ENCODE assay signal across 1 cellular context in the genomic region with DNA sequence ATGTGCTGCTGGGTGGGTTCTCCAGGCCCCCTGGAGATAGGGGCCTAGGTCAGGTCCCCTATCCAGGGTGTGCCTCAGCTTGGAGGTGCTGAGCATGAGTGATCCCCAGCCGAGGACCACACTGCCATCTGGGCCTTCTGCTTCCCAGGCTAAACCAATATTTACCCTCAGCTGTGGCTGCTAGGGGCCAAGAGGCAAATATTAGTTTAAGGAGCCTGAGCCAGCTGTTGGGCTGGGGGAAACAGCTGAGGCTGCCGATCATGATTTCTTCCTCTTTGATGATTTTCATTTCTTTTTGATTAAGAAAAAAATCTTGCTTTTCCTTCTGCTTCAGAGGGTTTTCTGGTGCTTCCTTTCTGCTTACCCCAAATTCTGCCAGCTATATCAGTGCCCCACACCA.
TF ChIP-seq lines count a peak whose summit lies in the region.

No MANE protein-coding gene starts in this region.

TF ChIP-seq in HepG2, 621 proteins besides CTCF, POLR2A, EP300 and RAD21 (continued from another document and continues in another):
- TF ChIP-seq, protein P1, sequence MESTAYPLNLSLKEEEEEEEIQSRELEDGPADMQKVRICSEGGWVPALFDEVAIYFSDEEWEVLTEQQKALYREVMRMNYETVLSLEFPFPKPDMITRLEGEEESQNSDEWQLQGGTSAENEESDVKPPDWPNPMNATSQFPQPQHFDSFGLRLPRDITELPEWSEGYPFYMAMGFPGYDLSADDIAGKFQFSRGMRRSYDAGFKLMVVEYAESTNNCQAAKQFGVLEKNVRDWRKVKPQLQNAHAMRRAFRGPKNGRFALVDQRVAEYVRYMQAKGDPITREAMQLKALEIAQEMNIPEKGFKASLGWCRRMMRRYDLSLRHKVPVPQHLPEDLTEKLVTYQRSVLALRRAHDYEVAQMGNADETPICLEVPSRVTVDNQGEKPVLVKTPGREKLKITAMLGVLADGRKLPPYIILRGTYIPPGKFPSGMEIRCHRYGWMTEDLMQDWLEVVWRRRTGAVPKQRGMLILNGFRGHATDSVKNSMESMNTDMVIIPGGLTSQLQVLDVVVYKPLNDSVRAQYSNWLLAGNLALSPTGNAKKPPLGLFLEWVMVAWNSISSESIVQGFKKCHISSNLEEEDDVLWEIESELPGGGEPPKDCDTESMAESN (CRISPR knock-in tag; conservative IDR thresholded peaks at IDR 0.05): no peak
- TF ChIP-seq ZFP82 (CRISPR knock-in tag; IDR thresholded peaks at IDR 0.05; ENCODE audit: borderline replicate concordance) (peak; percentile 81; the same call in 1 of the 2 replicates), SMAD9 (CRISPR knock-in tag; IDR thresholded peaks at IDR 0.05) (no peak), REPIN1 (CRISPR knock-in tag; IDR thresholded peaks at IDR 0.05; ENCODE audit: borderline replicate concordance, low read depth) (peak; percentile 73), ZFYVE20 (CRISPR knock-in tag; IDR thresholded peaks at IDR 0.05; ENCODE audit: borderline replicate concordance, low read depth) (no peak), ZNF776 (CRISPR knock-in tag; IDR thresholded peaks at IDR 0.05) (no peak), RCOR2 (CRISPR knock-in tag; IDR thresholded peaks at IDR 0.05) (0 out of 2 replicates have a peak, but pooled peaks have one; percentile 64), IRF2 (CRISPR knock-in tag; IDR thresholded peaks at IDR 0.05) (peak; percentile 83; the same call in 1 of the 2 replicates), CCAR2 (optimal IDR thresholded peaks at IDR 0.05; ENCODE audit: low read depth, low read length) (peak; percentile 48), ZNF10 (CRISPR knock-in tag; IDR thresholded peaks at IDR 0.05; ENCODE audit: borderline replicate concordance, low read depth) (no peak), ZFP41 (CRISPR knock-in tag; IDR thresholded peaks at IDR 0.05; ENCODE audit: borderline replicate concordance) (no peak), GATA4 (IDR thresholded peaks at IDR 0.05; ENCODE audit: borderline replicate concordance, low read depth) (no peak), MEIS2 (CRISPR knock-in tag; IDR thresholded peaks at IDR 0.05) (0 out of 2 replicates have a peak, but pooled peaks have one; percentile 35), CBFB (CRISPR knock-in tag; IDR thresholded peaks at IDR 0.05) (peak; percentile 64; the same call in 1 of the 2 replicates), YEATS2 (CRISPR knock-in tag; IDR thresholded peaks at IDR 0.05; ENCODE audit: borderline replicate concordance) (peak; percentile 36; the same call in 1 of the 2 replicates), HHEX (CRISPR knock-in tag; IDR thresholded peaks at IDR 0.05) (0 out of 2 replicates have a peak, but pooled peaks have one; percentile 36), ZNF891 (CRISPR knock-in tag; IDR thresholded peaks at IDR 0.05) (peak; percentile 41; the same call in 1 of the 2 replicates), SOX6 (IDR thresholded peaks at IDR 0.05) (no peak), SOX6 (CRISPR knock-in tag; IDR thresholded peaks at IDR 0.05) (peak; percentile 46; the same call in 1 of the 2 replicates), FOXC1 (CRISPR knock-in tag; IDR thresholded peaks at IDR 0.05; ENCODE audit: borderline replicate concordance) (no peak; the same call in 1 of the 2 replicates), ZNF737 (CRISPR knock-in tag; IDR thresholded peaks at IDR 0.05; ENCODE audit: borderline replicate concordance) (no peak), SRY (CRISPR knock-in tag; IDR thresholded peaks at IDR 0.05) (no peak), ZNF879 (CRISPR knock-in tag; IDR thresholded peaks at IDR 0.05) (no peak), SP5 (CRISPR knock-in tag; IDR thresholded peaks at IDR 0.05; ENCODE audit: borderline replicate concordance, low read depth) (peak; percentile 40; the same call in 1 of the 2 replicates), ERF (CRISPR knock-in tag; IDR thresholded peaks at IDR 0.05) (0 out of 2 replicates have a peak, but pooled peaks have one; percentile 68), KAT2B (IDR thresholded peaks at IDR 0.05; ENCODE audit: borderline replicate concordance, low read depth, low read length) (no peak), FOXA1 (IDR thresholded peaks at IDR 0.05) (0 out of 2 replicates have a peak, but pooled peaks have one; percentile 42), FOXA1 (CRISPR knock-in tag; IDR thresholded peaks at IDR 0.05) (peak; percentile 98), NFIC (IDR thresholded peaks at IDR 0.05; ENCODE audit: low read length) (no peak), ZNF556 (CRISPR knock-in tag; IDR thresholded peaks at IDR 0.05; ENCODE audit: borderline replicate concordance) (no peak)
- TF ChIP-seq, protein P2, sequence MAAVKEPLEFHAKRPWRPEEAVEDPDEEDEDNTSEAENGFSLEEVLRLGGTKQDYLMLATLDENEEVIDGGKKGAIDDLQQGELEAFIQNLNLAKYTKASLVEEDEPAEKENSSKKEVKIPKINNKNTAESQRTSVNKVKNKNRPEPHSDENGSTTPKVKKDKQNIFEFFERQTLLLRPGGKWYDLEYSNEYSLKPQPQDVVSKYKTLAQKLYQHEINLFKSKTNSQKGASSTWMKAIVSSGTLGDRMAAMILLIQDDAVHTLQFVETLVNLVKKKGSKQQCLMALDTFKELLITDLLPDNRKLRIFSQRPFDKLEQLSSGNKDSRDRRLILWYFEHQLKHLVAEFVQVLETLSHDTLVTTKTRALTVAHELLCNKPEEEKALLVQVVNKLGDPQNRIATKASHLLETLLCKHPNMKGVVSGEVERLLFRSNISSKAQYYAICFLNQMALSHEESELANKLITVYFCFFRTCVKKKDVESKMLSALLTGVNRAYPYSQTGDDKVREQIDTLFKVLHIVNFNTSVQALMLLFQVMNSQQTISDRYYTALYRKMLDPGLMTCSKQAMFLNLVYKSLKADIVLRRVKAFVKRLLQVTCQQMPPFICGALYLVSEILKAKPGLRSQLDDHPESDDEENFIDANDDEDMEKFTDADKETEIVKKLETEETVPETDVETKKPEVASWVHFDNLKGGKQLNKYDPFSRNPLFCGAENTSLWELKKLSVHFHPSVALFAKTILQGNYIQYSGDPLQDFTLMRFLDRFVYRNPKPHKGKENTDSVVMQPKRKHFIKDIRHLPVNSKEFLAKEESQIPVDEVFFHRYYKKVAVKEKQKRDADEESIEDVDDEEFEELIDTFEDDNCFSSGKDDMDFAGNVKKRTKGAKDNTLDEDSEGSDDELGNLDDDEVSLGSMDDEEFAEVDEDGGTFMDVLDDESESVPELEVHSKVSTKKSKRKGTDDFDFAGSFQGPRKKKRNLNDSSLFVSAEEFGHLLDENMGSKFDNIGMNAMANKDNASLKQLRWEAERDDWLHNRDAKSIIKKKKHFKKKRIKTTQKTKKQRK (IDR thresholded peaks at IDR 0.05; ENCODE audit: low read length): no peak
- TF ChIP-seq, protein P3, sequence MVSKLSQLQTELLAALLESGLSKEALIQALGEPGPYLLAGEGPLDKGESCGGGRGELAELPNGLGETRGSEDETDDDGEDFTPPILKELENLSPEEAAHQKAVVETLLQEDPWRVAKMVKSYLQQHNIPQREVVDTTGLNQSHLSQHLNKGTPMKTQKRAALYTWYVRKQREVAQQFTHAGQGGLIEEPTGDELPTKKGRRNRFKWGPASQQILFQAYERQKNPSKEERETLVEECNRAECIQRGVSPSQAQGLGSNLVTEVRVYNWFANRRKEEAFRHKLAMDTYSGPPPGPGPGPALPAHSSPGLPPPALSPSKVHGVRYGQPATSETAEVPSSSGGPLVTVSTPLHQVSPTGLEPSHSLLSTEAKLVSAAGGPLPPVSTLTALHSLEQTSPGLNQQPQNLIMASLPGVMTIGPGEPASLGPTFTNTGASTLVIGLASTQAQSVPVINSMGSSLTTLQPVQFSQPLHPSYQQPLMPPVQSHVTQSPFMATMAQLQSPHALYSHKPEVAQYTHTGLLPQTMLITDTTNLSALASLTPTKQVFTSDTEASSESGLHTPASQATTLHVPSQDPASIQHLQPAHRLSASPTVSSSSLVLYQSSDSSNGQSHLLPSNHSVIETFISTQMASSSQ (IDR thresholded peaks at IDR 0.05; ENCODE audit: low read depth): peak; percentile 66; the same call in 1 of the 2 replicates
- TF ChIP-seq, protein P3 (CRISPR knock-in tag; IDR thresholded peaks at IDR 0.05; ENCODE audit: borderline replicate concordance): peak; percentile 80
- TF ChIP-seq, protein P4, sequence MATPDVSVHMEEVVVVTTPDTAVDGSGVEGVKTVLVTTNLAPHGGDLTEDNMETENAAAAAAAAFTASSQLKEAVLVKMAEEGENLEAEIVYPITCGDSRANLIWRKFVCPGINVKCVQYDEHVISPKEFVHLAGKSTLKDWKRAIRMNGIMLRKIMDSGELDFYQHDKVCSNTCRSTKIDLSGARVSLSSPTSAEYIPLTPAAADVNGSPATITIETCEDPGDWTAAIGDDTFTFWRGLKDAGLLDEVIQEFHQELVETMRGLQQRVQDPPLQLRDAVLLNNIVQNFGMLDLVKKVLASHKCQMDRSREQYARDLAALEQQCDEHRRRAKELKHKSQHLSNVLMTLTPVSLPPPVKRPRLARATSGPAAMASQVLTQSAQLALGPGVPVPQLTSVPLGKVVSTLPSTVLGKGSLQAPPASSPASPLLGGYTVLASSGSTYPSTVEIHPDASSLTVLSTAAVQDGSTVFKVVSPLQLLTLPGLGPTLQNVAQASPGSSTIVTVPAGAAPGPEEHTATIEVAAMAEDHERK (CRISPR knock-in tag; IDR thresholded peaks at IDR 0.05; ENCODE audit: low read depth): no peak
- TF ChIP-seq, protein P5, sequence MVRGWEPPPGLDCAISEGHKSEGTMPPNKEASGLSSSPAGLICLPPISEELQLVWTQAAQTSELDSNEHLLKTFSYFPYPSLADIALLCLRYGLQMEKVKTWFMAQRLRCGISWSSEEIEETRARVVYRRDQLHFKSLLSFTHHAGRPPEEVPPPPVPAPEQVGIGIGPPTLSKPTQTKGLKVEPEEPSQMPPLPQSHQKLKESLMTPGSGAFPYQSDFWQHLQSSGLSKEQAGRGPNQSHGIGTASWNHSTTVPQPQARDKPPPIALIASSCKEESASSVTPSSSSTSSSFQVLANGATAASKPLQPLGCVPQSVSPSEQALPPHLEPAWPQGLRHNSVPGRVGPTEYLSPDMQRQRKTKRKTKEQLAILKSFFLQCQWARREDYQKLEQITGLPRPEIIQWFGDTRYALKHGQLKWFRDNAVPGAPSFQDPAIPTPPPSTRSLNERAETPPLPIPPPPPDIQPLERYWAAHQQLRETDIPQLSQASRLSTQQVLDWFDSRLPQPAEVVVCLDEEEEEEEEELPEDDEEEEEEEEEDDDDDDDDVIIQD (CRISPR knock-in tag; IDR thresholded peaks at IDR 0.05; ENCODE audit: low read depth): 0 out of 2 replicates have a peak, but pooled peaks have one; percentile 31
- TF ChIP-seq, protein P6, sequence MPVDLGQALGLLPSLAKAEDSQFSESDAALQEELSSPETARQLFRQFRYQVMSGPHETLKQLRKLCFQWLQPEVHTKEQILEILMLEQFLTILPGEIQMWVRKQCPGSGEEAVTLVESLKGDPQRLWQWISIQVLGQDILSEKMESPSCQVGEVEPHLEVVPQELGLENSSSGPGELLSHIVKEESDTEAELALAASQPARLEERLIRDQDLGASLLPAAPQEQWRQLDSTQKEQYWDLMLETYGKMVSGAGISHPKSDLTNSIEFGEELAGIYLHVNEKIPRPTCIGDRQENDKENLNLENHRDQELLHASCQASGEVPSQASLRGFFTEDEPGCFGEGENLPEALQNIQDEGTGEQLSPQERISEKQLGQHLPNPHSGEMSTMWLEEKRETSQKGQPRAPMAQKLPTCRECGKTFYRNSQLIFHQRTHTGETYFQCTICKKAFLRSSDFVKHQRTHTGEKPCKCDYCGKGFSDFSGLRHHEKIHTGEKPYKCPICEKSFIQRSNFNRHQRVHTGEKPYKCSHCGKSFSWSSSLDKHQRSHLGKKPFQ (CRISPR knock-in tag; IDR thresholded peaks at IDR 0.05; ENCODE audit: insufficient replicate concordance): no peak
- TF ChIP-seq, protein P7, sequence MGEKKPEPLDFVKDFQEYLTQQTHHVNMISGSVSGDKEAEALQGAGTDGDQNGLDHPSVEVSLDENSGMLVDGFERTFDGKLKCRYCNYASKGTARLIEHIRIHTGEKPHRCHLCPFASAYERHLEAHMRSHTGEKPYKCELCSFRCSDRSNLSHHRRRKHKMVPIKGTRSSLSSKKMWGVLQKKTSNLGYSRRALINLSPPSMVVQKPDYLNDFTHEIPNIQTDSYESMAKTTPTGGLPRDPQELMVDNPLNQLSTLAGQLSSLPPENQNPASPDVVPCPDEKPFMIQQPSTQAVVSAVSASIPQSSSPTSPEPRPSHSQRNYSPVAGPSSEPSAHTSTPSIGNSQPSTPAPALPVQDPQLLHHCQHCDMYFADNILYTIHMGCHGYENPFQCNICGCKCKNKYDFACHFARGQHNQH (CRISPR knock-in tag; IDR thresholded peaks at IDR 0.05): peak; percentile 72; the same call in 1 of the 2 replicates
- TF ChIP-seq, protein P8, sequence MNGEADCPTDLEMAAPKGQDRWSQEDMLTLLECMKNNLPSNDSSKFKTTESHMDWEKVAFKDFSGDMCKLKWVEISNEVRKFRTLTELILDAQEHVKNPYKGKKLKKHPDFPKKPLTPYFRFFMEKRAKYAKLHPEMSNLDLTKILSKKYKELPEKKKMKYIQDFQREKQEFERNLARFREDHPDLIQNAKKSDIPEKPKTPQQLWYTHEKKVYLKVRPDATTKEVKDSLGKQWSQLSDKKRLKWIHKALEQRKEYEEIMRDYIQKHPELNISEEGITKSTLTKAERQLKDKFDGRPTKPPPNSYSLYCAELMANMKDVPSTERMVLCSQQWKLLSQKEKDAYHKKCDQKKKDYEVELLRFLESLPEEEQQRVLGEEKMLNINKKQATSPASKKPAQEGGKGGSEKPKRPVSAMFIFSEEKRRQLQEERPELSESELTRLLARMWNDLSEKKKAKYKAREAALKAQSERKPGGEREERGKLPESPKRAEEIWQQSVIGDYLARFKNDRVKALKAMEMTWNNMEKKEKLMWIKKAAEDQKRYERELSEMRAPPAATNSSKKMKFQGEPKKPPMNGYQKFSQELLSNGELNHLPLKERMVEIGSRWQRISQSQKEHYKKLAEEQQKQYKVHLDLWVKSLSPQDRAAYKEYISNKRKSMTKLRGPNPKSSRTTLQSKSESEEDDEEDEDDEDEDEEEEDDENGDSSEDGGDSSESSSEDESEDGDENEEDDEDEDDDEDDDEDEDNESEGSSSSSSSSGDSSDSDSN (CRISPR knock-in tag; IDR thresholded peaks at IDR 0.05): peak; percentile 29; the same call in 1 of the 2 replicates
- TF ChIP-seq, protein P9, sequence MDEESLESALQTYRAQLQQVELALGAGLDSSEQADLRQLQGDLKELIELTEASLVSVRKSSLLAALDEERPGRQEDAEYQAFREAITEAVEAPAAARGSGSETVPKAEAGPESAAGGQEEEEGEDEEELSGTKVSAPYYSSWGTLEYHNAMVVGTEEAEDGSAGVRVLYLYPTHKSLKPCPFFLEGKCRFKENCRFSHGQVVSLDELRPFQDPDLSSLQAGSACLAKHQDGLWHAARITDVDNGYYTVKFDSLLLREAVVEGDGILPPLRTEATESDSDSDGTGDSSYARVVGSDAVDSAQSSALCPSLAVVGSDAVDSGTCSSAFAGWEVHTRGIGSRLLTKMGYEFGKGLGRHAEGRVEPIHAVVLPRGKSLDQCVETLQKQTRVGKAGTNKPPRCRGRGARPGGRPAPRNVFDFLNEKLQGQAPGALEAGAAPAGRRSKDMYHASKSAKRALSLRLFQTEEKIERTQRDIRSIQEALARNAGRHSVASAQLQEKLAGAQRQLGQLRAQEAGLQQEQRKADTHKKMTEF (CRISPR knock-in tag; IDR thresholded peaks at IDR 0.05): peak; percentile 58
